Comparison of ENCODE assay signal across 21 cellular contexts in the genomic region with DNA sequence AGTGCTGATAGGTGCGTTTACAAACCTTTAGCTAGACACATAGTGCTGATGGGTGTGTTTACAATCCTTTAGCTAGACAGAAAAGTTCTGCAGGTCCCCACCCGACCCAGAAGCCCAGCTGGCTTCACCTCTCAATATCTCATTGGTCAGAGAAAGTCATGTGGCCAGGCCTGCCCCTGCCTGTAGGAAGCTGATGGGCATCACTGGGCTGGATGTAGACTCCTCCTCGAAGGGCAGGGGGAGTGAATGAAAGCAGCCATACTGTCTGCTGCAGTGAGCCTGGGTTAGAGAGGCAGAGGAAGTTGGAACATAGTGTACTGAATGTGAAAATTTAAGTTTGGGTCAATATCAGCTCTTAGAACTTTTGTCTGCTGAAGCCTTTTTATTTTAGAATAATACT.
"Had no signal": no experiment of that assay in that cellular context is flagged by ENCODE, and none has a peak within 500 bp of the region (broad histone marks: within the 10 kb centered on the region; RNA-seq: fewer than 3 reads in every experiment).

No MANE protein-coding gene starts in this region.

- H3K36me3 ChIP-seq: breast epithelium, prostate gland, thyroid gland, uterus had no signal

- H3K4me1 ChIP-seq: breast epithelium had no signal

- H3K4me3 ChIP-seq: breast epithelium, coronary artery, esophagus squamous epithelium, heart left ventricle, prostate gland, spleen, thyroid gland, uterus had no signal

- H3K27me3 ChIP-seq: breast epithelium, esophagus squamous epithelium, heart left ventricle, spleen, thyroid gland, uterus had no signal

- H3K9me3 ChIP-seq: breast epithelium, esophagus squamous epithelium, heart left ventricle, prostate gland, spleen, thyroid gland, uterus had no signal

- ATAC-seq: activated CD8-positive, alpha-beta T cell treated with anti-CD3 and anti-CD28 coated beads, Interleukin-2, amount 10 ng/mL, durations not matched to agents 7 days and 5 days; heart left ventricle; left ventricle myocardium superior; natural killer cell had no signal

- FAIRE-seq: islet of Langerhans, TTC549 had no signal

- H3K27ac ChIP-seq: breast epithelium, esophagus squamous epithelium, heart left ventricle, prostate gland, spleen, thyroid gland, uterus, WERI-Rb-1 had no signal

- DNase-seq: activated CD4-positive, alpha-beta T cell treated with anti-CD3 and anti-CD28 coated beads for 1 hour; activated CD4-positive, alpha-beta T cell treated with anti-CD3 and anti-CD28 coated beads, Interleukin-2, amount 50 U/mL, for 1 hour; activated CD8-positive, alpha-beta T cell treated with anti-CD3 and anti-CD28 coated beads, Interleukin-2, amount 10 ng/mL, durations not matched to agents 7 days and 5 days; activated naive CD4-positive, alpha-beta T cell; activated T-cell treated with anti-CD3 and anti-CD28 coated beads, Interleukin-2, amount 50 U/mL, for 24 hours; esophagus squamous epithelium; heart left ventricle; left ventricle myocardium superior; midbrain; natural killer cell; spleen; stimulated activated CD4-positive, alpha-beta T cell treated with anti-CD3 and anti-CD28 coated beads, Interleukin-4, amount 100 ng/mL, for 1 hour; stimulated activated naive CD4-positive, alpha-beta T cell treated with Interleukin-2 at 50 U/mL for 16 hours; thyroid gland; uterus; WERI-Rb-1 had no signal
